2 cellular contexts compared by ENCODE assay signal in genomic region chr9:129648764-129649115, GRCh38.
TF ChIP-seq lines count a peak whose summit lies in the region.

No MANE protein-coding gene starts in this region.

TF ChIP-seq in IMR-90, 13 proteins besides CTCF, POLR2A, EP300 and RAD21:
- TF ChIP-seq CEBPB (IDR thresholded peaks at IDR 0.05; ENCODE audit: low read depth, low read length) (no peak), CHD1 (IDR thresholded peaks at IDR 0.05; ENCODE audit: low read depth, low read length) (no peak), FOS (IDR thresholded peaks at IDR 0.05; ENCODE audit: low read depth, low read length) (no peak), RFX5 (IDR thresholded peaks at IDR 0.05; ENCODE audit: low read depth, low read length) (no peak), BHLHE40 (IDR thresholded peaks at IDR 0.05; ENCODE audit: low read depth, low read length) (no peak), RCOR1 (IDR thresholded peaks at IDR 0.05; ENCODE audit: insufficient replicate concordance, low read length) (no peak), MAZ (IDR thresholded peaks at IDR 0.05; ENCODE audit: borderline replicate concordance, low read depth, low read length) (no peak), SMC3 (IDR thresholded peaks at IDR 0.05; ENCODE audit: low read depth, low read length) (no peak), MXI1 (IDR thresholded peaks at IDR 0.05; ENCODE audit: borderline replicate concordance, low read depth, low read length) (no peak), NFE2L2 (IDR thresholded peaks at IDR 0.05; ENCODE audit: low read depth, low read length) (no peak), MAFK (IDR thresholded peaks at IDR 0.05; ENCODE audit: low read depth, low read length) (no peak), ELK1 (IDR thresholded peaks at IDR 0.05; ENCODE audit: borderline replicate concordance, low read depth, low read length) (no peak), USF2 (IDR thresholded peaks at IDR 0.05; ENCODE audit: low read depth, low read length) (no peak)
TF ChIP-seq in IMR-90: peak in this region for 0.

TF ChIP-seq in K562, 482 proteins besides CTCF, POLR2A, EP300 and RAD21:
- no peak for TF ChIP-seq U2AF2 (optimal IDR thresholded peaks at IDR 0.05; ENCODE audit: low read depth, low read length)
- TF ChIP-seq EP400 (IDR thresholded peaks at IDR 0.05) = no peak
- no peak for TF ChIP-seq ZBTB17 (CRISPR knock-in tag; IDR thresholded peaks at IDR 0.05)
- no peak for TF ChIP-seq E2F8 (IDR thresholded peaks at IDR 0.05; ENCODE audit: low read depth, partially characterized antibody)
- TF ChIP-seq SMARCC2 (IDR thresholded peaks at IDR 0.05; ENCODE audit: low read depth) = no peak
- no peak for TF ChIP-seq ZBED1 (IDR thresholded peaks at IDR 0.05)
- TF ChIP-seq GABPA (tag; conservative IDR thresholded peaks at IDR 0.05; ENCODE audit: low read depth) = no peak
- TF ChIP-seq HCFC1 (IDR thresholded peaks at IDR 0.05; ENCODE audit: low read depth, low read length) = no peak
- no peak for TF ChIP-seq ZNF124 (CRISPR knock-in tag; IDR thresholded peaks at IDR 0.05)
- no peak for TF ChIP-seq PHB (CRISPR knock-in tag; IDR thresholded peaks at IDR 0.05)
- no peak for TF ChIP-seq KAT7 (CRISPR knock-in tag; IDR thresholded peaks at IDR 0.05; ENCODE audit: borderline replicate concordance)
- no peak for TF ChIP-seq RBM22 (IDR thresholded peaks at IDR 0.05; ENCODE audit: low read depth, low read length, poor library complexity, severe bottlenecking)
- TF ChIP-seq TCF15 (CRISPR knock-in tag; IDR thresholded peaks at IDR 0.05) = no peak
- no peak for TF ChIP-seq ZNF140 (CRISPR knock-in tag; IDR thresholded peaks at IDR 0.05)
